24 cellular contexts compared by ENCODE assay signal in genomic region chr20:48971956-48972355, GRCh38.
"Had no signal": no experiment of that assay in that cellular context is flagged by ENCODE, and none has a peak within 500 bp of the region (broad histone marks: within the 10 kb centered on the region; RNA-seq: fewer than 3 reads in every experiment).

No MANE protein-coding gene starts in this region.

- H3K4me1 Mint-ChIP-seq: IgD-negative memory B cell had no signal

- DNase-seq: Kasumi-1, MM.1S, NCI-H1092 treated with DMSO at 0.1 percent for 48 hours, NCI-H1436, NCI-H187, NCI-H2029, NCI-H2081 treated with DMSO at 0.1 percent for 48 hours, NCI-H2171, NCI-H226, NCI-H446, NCI-H510A, NCI-H524 treated with DMSO at 0.1 percent for 48 hours, NCI-H69, NCI-H774, RPMI8226, SHP77, SK-N-SH, SW 1271 had no signal

- FAIRE-seq: HTR-8/SVneo, K562, RCC 7860 had no signal

- H3K4me3 ChIP-seq: K562 had no signal

- H3K9ac ChIP-seq: KMS-11, SK-N-SH had no signal

- H3K9me3 ChIP-seq: SK-N-SH had no signal

- H3K4me2 ChIP-seq: KMS-11, SK-N-SH had no signal

- H3K27ac ChIP-seq: HL-60, KMS-11 had no signal

- H3K27ac Mint-ChIP-seq: IgD-negative memory B cell had no signal

- H3K9me3 Mint-ChIP-seq: IgD-negative memory B cell had no signal

- H3K27me3 Mint-ChIP-seq: IgD-negative memory B cell had no signal

- H3K4me3 Mint-ChIP-seq: IgD-negative memory B cell had no signal
